ENCODE assay signal across 2 cellular contexts in the genomic region with DNA sequence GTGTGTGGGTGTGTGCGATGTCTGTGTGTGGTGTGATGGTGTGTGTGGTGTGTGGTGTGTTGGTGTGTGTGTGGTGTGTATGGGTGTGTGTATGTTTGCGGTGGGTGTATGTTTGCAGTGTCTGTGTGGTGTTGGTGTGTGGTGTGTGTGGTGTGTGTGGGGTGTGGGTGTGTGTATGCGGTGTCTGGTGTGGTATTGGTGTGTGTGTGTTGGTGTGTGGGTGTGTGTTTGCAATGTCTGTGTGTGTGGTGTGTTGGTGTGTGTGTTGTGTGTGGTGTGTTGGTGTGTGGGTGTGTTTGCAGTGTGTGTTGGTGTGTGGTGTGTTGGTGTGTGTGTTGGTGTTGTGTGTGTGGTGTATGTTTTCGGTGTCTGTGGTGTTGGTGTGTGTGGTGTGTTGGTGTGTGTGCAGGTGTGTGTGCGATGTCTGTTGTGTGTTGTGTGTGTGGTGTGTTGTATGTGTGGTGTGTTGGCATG.
TF ChIP-seq lines count a peak whose summit lies in the region.

No MANE protein-coding gene starts in this region.

TF ChIP-seq in IMR-90, 13 proteins besides CTCF, POLR2A, EP300 and RAD21:
- TF ChIP-seq, protein P1, sequence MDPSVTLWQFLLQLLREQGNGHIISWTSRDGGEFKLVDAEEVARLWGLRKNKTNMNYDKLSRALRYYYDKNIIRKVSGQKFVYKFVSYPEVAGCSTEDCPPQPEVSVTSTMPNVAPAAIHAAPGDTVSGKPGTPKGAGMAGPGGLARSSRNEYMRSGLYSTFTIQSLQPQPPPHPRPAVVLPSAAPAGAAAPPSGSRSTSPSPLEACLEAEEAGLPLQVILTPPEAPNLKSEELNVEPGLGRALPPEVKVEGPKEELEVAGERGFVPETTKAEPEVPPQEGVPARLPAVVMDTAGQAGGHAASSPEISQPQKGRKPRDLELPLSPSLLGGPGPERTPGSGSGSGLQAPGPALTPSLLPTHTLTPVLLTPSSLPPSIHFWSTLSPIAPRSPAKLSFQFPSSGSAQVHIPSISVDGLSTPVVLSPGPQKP (IDR thresholded peaks at IDR 0.05; ENCODE audit: borderline replicate concordance, low read depth, low read length) = no peak
- TF ChIP-seq FOS (IDR thresholded peaks at IDR 0.05; ENCODE audit: low read depth, low read length) = no peak
- no peak for TF ChIP-seq RFX5 (IDR thresholded peaks at IDR 0.05; ENCODE audit: low read depth, low read length)
- no peak for TF ChIP-seq NFE2L2 (IDR thresholded peaks at IDR 0.05; ENCODE audit: low read depth, low read length)
- no peak for TF ChIP-seq RCOR1 (IDR thresholded peaks at IDR 0.05; ENCODE audit: insufficient replicate concordance, low read length)
- TF ChIP-seq BHLHE40 (IDR thresholded peaks at IDR 0.05; ENCODE audit: low read depth, low read length) = no peak
- no peak for TF ChIP-seq SMC3 (IDR thresholded peaks at IDR 0.05; ENCODE audit: low read depth, low read length)
- TF ChIP-seq, protein P2, sequence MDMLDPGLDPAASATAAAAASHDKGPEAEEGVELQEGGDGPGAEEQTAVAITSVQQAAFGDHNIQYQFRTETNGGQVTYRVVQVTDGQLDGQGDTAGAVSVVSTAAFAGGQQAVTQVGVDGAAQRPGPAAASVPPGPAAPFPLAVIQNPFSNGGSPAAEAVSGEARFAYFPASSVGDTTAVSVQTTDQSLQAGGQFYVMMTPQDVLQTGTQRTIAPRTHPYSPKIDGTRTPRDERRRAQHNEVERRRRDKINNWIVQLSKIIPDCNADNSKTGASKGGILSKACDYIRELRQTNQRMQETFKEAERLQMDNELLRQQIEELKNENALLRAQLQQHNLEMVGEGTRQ (IDR thresholded peaks at IDR 0.05; ENCODE audit: low read depth, low read length) = no peak
- TF ChIP-seq MAZ (IDR thresholded peaks at IDR 0.05; ENCODE audit: borderline replicate concordance, low read depth, low read length) = no peak
- no peak for TF ChIP-seq CEBPB (IDR thresholded peaks at IDR 0.05; ENCODE audit: low read depth, low read length)
- no peak for TF ChIP-seq CHD1 (IDR thresholded peaks at IDR 0.05; ENCODE audit: low read depth, low read length)
- TF ChIP-seq MXI1 (IDR thresholded peaks at IDR 0.05; ENCODE audit: borderline replicate concordance, low read depth, low read length) = no peak
- TF ChIP-seq MAFK (IDR thresholded peaks at IDR 0.05; ENCODE audit: low read depth, low read length) = no peak

TF ChIP-seq in H1, 55 proteins besides CTCF, POLR2A, EP300 and RAD21:
- TF ChIP-seq TAF1 (IDR thresholded peaks at IDR 0.05; ENCODE audit: low read depth, low read length) = no peak
- TF ChIP-seq NANOG (IDR thresholded peaks at IDR 0.05; ENCODE audit: insufficient read depth, low read depth, low read length, poor library complexity, severe bottlenecking) = no peak
- no peak for TF ChIP-seq TCF12 (IDR thresholded peaks at IDR 0.05; ENCODE audit: low read depth, low read length)
- TF ChIP-seq NRF1 (IDR thresholded peaks at IDR 0.05; ENCODE audit: low read depth, low read length) = no peak
- no peak for TF ChIP-seq HDAC6 (IDR thresholded peaks at IDR 0.05; ENCODE audit: low read depth, low read length)
- no peak for TF ChIP-seq TBP (IDR thresholded peaks at IDR 0.05; ENCODE audit: low read depth, low read length)
- TF ChIP-seq POLR2AphosphoS5 (IDR thresholded peaks at IDR 0.05; ENCODE audit: low read depth, low read length) = no peak
- TF ChIP-seq EZH2 (IDR thresholded peaks at IDR 0.05; ENCODE audit: low read depth, low read length, severe bottlenecking) = no peak
